20 cellular contexts compared by ENCODE assay signal in the genomic region with DNA sequence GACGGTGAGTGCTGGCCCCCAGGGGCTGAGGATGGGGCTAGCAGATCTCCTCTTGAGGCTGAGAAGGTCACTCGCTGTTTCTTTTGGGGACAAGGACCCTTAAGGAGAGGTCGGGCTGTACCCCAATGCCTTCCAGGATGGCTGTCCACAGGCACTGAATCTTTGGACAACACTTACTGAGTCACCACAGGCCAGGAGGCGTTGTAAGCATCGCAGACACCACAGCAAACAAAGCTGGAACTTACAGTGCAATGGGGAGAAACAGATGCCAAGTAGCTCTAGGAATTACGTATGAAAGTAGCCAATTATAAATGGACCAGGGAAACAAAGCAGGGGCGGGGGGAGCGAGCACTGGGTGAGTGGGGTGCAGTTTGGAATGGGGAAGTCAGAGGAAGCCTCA.
DNase-seq lines count a peak whose midpoint lies in the region; ATAC-seq, FAIRE-seq and TF ChIP-seq lines count a peak whose summit lies in the region.
"Had no signal": no experiment of that assay in that cellular context is flagged by ENCODE, and none has a peak within 500 bp of the region (broad histone marks: within the 10 kb centered on the region; RNA-seq: fewer than 3 reads in every experiment).

No MANE protein-coding gene starts in this region.

- H3K9me3 ChIP-seq in astrocyte (ENCODE audit: insufficient read depth, low read depth, low read length) (no peaks in the 10 kb centered on the region), neural progenitor cell (ENCODE audit: low read depth) (no peaks in the 10 kb centered on the region), ascending aorta (no peaks in the 10 kb centered on the region), A673 (ENCODE audit: low read depth, low read length, poor library complexity, severe bottlenecking) (no peaks in the 10 kb centered on the region)

- H3K36me3 ChIP-seq in astrocyte (ENCODE audit: insufficient read depth, low read length) (peaks cover 4% of the 10 kb centered on the region), neural progenitor cell (no peaks in the 10 kb centered on the region), ascending aorta (peaks cover 0 to 5% of the 10 kb centered on the region in 2 donors), A673 (ENCODE audit: insufficient read depth, low read length, poor library complexity, severe bottlenecking) (no peaks in the 10 kb centered on the region)

- no peak overlapping the region for H3K4me3 Mint-ChIP-seq in astrocyte (ENCODE audit: unreplicated experiment)
- H3K4me3 Mint-ChIP-seq in neural progenitor cell = no peak overlapping the region
- H3K4me3 Mint-ChIP-seq: CD4-positive, CD25-positive, alpha-beta regulatory T cell had no signal

- intact Hi-C loops in Right ventricle myocardium inferior (cut with DNase I) (loop anchor here (5.0 kb wide), 1 partner anchor 128 kb away; no protein-coding TSS in a partner anchor), left cardiac atrium (cut with DNase I) (no loop called here), ascending aorta (cut with DNase I) (no loop called here), A673 (cut with micrococcal nuclease; ENCODE audit: unreplicated experiment) (loop anchor here (5.0 kb wide), 1 partner anchor 258 kb away; no protein-coding TSS in a partner anchor)

- H3K36me3 Mint-ChIP-seq in astrocyte (ENCODE audit: low read depth, unreplicated experiment) (peaks cover 41% of the 10 kb centered on the region), neural progenitor cell (peaks cover 28% of the 10 kb centered on the region)
- H3K36me3 Mint-ChIP-seq: CD4-positive, CD25-positive, alpha-beta regulatory T cell had no signal

- peaks cover 20% of the 10 kb centered on the region for H3K4me1 Mint-ChIP-seq in astrocyte (ENCODE audit: low read depth, unreplicated experiment)
- H3K4me1 Mint-ChIP-seq in neural progenitor cell = peaks cover 40% of the 10 kb centered on the region
- H3K4me1 Mint-ChIP-seq: CD4-positive, CD25-positive, alpha-beta regulatory T cell had no signal

- H2AFZ ChIP-seq in astrocyte (ENCODE audit: low read depth, low read length) (no peak overlapping the region), neural progenitor cell (replicated peaks) (no peak overlapping the region)

- no peak for FAIRE-seq in astrocyte (lab: Jason Lieb, UNC)
- FAIRE-seq: K562, RCC 7860 had no signal

- peaks cover 5% of the 10 kb centered on the region for H3F3A ChIP-seq in neural progenitor cell (ENCODE audit: low read depth)

- TF ChIP-seq CTCF in astrocyte (IDR thresholded peaks at IDR 0.05; ENCODE audit: insufficient read depth, low read depth, low read length) = no peak
- no peak for TF ChIP-seq CTCF in neural progenitor cell (IDR thresholded peaks at IDR 0.05)
- TF ChIP-seq CTCF in ascending aorta (IDR thresholded peaks at IDR 0.05) = no peak
- no peak for TF ChIP-seq CTCF in A673 (conservative IDR thresholded peaks at IDR 0.05; ENCODE audit: low read depth, low read length)

- peak; percentile 7 for DNase-seq in Right ventricle myocardium inferior (ENCODE audit: missing footprints)
- DNase-seq in left cardiac atrium = no peak
- DNase-seq in astrocyte (ENCODE audit: low read depth) = peak; percentile 51
- no peak for DNase-seq in neural progenitor cell (ENCODE audit: low spot score)
- no peak for DNase-seq in NOMO-1 treated with DMSO at 0.1 percent for 48 hours (lab: John Stamatoyannopoulos, UW; ENCODE audit: unreplicated experiment)
- no peak for DNase-seq in ascending aorta (ENCODE audit: low spot score in 2 of 2)
- no peak for DNase-seq in A673 (ENCODE audit: low spot score)
- DNase-seq: 8988T; CD4-positive, CD25-positive, alpha-beta regulatory T cell; EL; H7; NCI-H1092; NCI-H1436; NCI-H1930; NCI-H510A; NK-92 treated with Interleukin-12 subunit alpha and Interleukin-12 subunit beta, amount 100 ng/mL, for 24 hours; Right ventricle myocardium superior had no signal

- CTCF ChIA-PET in A673 (lab: Charles Lee) = no interaction called here

- H3K27me3 Mint-ChIP-seq in astrocyte (ENCODE audit: low read depth, unreplicated experiment) (no peaks in the 10 kb centered on the region), neural progenitor cell (ENCODE audit: insufficient read depth, low read depth) (no peaks in the 10 kb centered on the region)
- H3K27me3 Mint-ChIP-seq: CD4-positive, CD25-positive, alpha-beta regulatory T cell had no signal

- H4K20me1 ChIP-seq in astrocyte (ENCODE audit: insufficient read depth, low read length) (peaks cover 53% of the 10 kb centered on the region), neural progenitor cell (ENCODE audit: low read depth) (peaks cover 75% of the 10 kb centered on the region)

- H3K27ac ChIP-seq in astrocyte (ENCODE audit: low read depth, low read length) = peak overlapping the region; percentile 4
- H3K27ac ChIP-seq in neural progenitor cell = no peak overlapping the region
- no peak overlapping the region for H3K27ac ChIP-seq in ascending aorta
- H3K27ac ChIP-seq in A673 (ENCODE audit: low read depth, low read length, poor library complexity, severe bottlenecking) = no peak overlapping the region

- POLR2A ChIA-PET in A673 (lab: Charles Lee; ENCODE audit: low non-redundant PET) = no interaction called here

- H3K27ac Mint-ChIP-seq in astrocyte (ENCODE audit: unreplicated experiment) (no peak overlapping the region), neural progenitor cell (peak overlapping the region; percentile 23)
- H3K27ac Mint-ChIP-seq: CD4-positive, CD25-positive, alpha-beta regulatory T cell had no signal

- H3K4me2 ChIP-seq in astrocyte (ENCODE audit: low read length) (peak overlapping the region; percentile 27), neural progenitor cell (no peak overlapping the region)

- no peaks in the 10 kb centered on the region for H3K9me3 Mint-ChIP-seq in astrocyte (ENCODE audit: unreplicated experiment)
- no peaks in the 10 kb centered on the region for H3K9me3 Mint-ChIP-seq in neural progenitor cell

- H3K4me3 ChIP-seq in astrocyte (ENCODE audit: insufficient read depth, low read depth, low read length) (no peak overlapping the region), neural progenitor cell (no peak overlapping the region), ascending aorta (no peak overlapping the region), A673 (ENCODE audit: low read depth, low read length, poor library complexity, severe bottlenecking) (no peak overlapping the region)
- H3K4me3 ChIP-seq: K562 had no signal

- H3K79me2 ChIP-seq in astrocyte (ENCODE audit: insufficient read depth, low read length) (peaks cover 9% of the 10 kb centered on the region), neural progenitor cell (ENCODE audit: low read depth) (no peaks in the 10 kb centered on the region)

- H3K4me1 ChIP-seq in astrocyte (ENCODE audit: insufficient read depth, low read length) = peaks cover 39% of the 10 kb centered on the region
- H3K4me1 ChIP-seq in neural progenitor cell = no peaks in the 10 kb centered on the region
- no peaks in the 10 kb centered on the region for H3K4me1 ChIP-seq in ascending aorta
- no peaks in the 10 kb centered on the region for H3K4me1 ChIP-seq in A673 (ENCODE audit: insufficient read depth, low read length, poor library complexity, severe bottlenecking)

- H3K9ac ChIP-seq in astrocyte (ENCODE audit: low read length) = no peak overlapping the region
- H3K9ac ChIP-seq in neural progenitor cell = no peak overlapping the region

- BruUV-seq in A673 (replicated peaks; lab: Mats Ljungman, UMichigan) = no TSS peak

- no peak for ATAC-seq in Right ventricle myocardium inferior
- ATAC-seq in left cardiac atrium = no peak
- ATAC-seq in HG02571 (IDR thresholded peaks at IDR 0.05; ENCODE audit: unreplicated experiment) = no peak
- ATAC-seq: K562 had no signal

- H3K27me3 ChIP-seq in astrocyte (ENCODE audit: insufficient read depth, low read length) (no peaks in the 10 kb centered on the region), neural progenitor cell (no peaks in the 10 kb centered on the region), ascending aorta (no peaks in the 10 kb centered on the region), A673 (replicated peaks; ENCODE audit: insufficient read depth, low read depth, low read length, poor library complexity) (no peaks in the 10 kb centered on the region)

Comparison
In these comparisons a context has a peak if more than half of its experiments do, and no peak if none do; other contexts are left out.
1. DNase-seq: peak in Right ventricle myocardium inferior (single experiment) and astrocyte (single experiment); none in left cardiac atrium (single experiment), neural progenitor cell (single experiment), NOMO-1 treated with DMSO at 0.1 percent for 48 hours (single experiment), ascending aorta (0 of 2) and A673 (single experiment).
2. intact Hi-C loops: an anchor here in Right ventricle myocardium inferior (5.0 kb wide) and A673 (5.0 kb wide); none called in left cardiac atrium and ascending aorta.